In the genomic region with DNA sequence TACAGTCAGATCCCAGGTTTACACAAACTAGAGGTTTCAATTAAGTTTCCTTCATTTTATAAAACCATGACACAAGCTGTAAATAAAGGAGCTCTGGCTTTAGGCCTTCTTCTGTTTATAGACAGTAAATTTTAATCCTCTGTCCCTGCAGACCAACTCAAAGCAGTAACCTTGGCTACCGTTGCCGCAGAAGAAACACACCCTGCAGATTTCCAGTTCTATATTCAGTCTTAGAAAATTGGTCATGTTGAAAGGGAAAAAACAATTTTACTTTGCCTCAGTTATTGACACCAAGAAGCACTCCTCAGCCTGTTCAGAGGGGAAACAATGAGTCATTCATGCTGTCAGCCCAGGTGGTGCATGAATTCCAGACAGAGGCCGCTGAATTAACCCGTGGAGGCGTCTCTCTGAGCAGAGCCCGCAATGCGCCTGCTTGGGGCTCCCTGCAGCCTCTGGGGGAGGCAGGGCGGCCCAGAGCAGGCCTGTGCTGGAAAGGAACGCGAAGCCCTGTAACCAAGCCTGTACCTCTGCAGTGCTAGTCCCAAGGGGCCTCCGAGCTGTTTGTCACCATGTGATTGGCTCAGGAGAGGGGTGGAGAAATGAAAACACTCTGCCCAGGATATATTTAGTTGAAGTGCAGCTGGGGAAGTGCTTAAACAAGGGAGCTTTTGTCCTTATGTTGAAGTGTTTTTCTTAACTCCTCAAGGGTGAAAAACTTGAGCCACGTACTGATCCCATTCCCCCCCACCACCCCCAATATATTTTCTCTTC, we compare ENCODE assay signal across 1 cellular context.
A peak's percentile ranks its signal among the peaks of the same experiment; 100 is the strongest.
TF ChIP-seq lines count a peak whose summit lies in the region.

No MANE protein-coding gene starts in this region.

TF ChIP-seq in HepG2, 621 proteins besides CTCF, POLR2A, EP300 and RAD21 (continued from another document):
- TF ChIP-seq E2F5 (CRISPR knock-in tag; conservative IDR thresholded peaks at IDR 0.05), result no peak
- peak; percentile 45 for TF ChIP-seq ASH2L (IDR thresholded peaks at IDR 0.05; ENCODE audit: insufficient read length, low read depth, low read length)
- TF ChIP-seq ZNF629 (CRISPR knock-in tag; conservative IDR thresholded peaks at IDR 0.05), result no peak; the same call in 1 of the 2 replicates
- TF ChIP-seq ZNF556 (CRISPR knock-in tag; IDR thresholded peaks at IDR 0.05; ENCODE audit: borderline replicate concordance), result peak; percentile 79; the same call in 1 of the 2 replicates
- TF ChIP-seq ZNF329 (CRISPR knock-in tag; IDR thresholded peaks at IDR 0.05; ENCODE audit: low read depth), result no peak
- TF ChIP-seq ZSCAN30 (CRISPR knock-in tag; IDR thresholded peaks at IDR 0.05), result 0 out of 2 replicates have a peak, but pooled peaks have one; percentile 48
- TF ChIP-seq GABPA (IDR thresholded peaks at IDR 0.05; ENCODE audit: low read depth, low read length), result no peak
- TF ChIP-seq GABPA (CRISPR knock-in tag; IDR thresholded peaks at IDR 0.05; ENCODE audit: low read depth), result no peak
- TF ChIP-seq TRIM24 (CRISPR knock-in tag; IDR thresholded peaks at IDR 0.05), result no peak
- TF ChIP-seq PRMT3 (CRISPR knock-in tag; IDR thresholded peaks at IDR 0.05; ENCODE audit: borderline replicate concordance, low read depth), result 0 out of 2 replicates have a peak, but pooled peaks have one; percentile 58
- peak; percentile 73; the same call in 1 of the 2 replicates for TF ChIP-seq ZNF768 (CRISPR knock-in tag; IDR thresholded peaks at IDR 0.05)
